In genomic region chr3:197394464-197395321, GRCh38 we compare ENCODE assay signal across 8 cellular contexts.
DNase-seq lines count a peak whose midpoint lies in the region; ATAC-seq, FAIRE-seq and TF ChIP-seq lines count a peak whose summit lies in the region.

No MANE protein-coding gene starts in this region.

- no peak overlapping the region for H3K4me3 Mint-ChIP-seq in Calu3 (ENCODE audit: low read depth, unreplicated experiment)

- H3K4me3 ChIP-seq in foreskin fibroblast (ENCODE audit: low read depth in 1 of 2, low read length in 2 of 2) (no peak overlapping the region), kidney (ENCODE audit: low read length in 2 of 2) (no peak overlapping the region)

- no TSS peak for BruUV-seq in Calu3 (replicated peaks; lab: Mats Ljungman, UMichigan)

- ATAC-seq in HG02884 (IDR thresholded peaks at IDR 0.05; ENCODE audit: unreplicated experiment): peak; percentile 86

- TF ChIP-seq CTCF in GM10266 (IDR thresholded peaks at IDR 0.05; ENCODE audit: control insufficient read depth, insufficient read depth, low read depth, missing control alignments) (no peak), foreskin fibroblast (IDR thresholded peaks at IDR 0.05; ENCODE audit: low read depth, low read length) (no peak), Calu3 (IDR thresholded peaks at IDR 0.05; ENCODE audit: unreplicated experiment) (no peak), kidney (IDR thresholded peaks at IDR 0.05; ENCODE audit: borderline replicate concordance, extremely low read depth, insufficient read depth) (no peak)

- H3K4me1 ChIP-seq in kidney (ENCODE audit: control insufficient read depth in 1 of 2, insufficient read depth in 1 of 2, low read depth in 1 of 2, low read length in 2 of 2): no peaks in the 10 kb centered on the region

- no peaks in the 10 kb centered on the region for H3K9me3 ChIP-seq in kidney (ENCODE audit: control insufficient read depth in 1 of 2, low read length in 2 of 2)

- DNase-seq in GM10266 (ENCODE audit: extremely low spot score): peak; percentile 72
- peak; percentile 64 to 75 for DNase-seq in activated CD4-positive, alpha-beta T cell treated with anti-CD3 and anti-CD28 coated beads, Interleukin-2, amount 50 U/mL, for 48 hours
- DNase-seq in foreskin fibroblast: peak; percentile 93 to 98
- DNase-seq in smooth muscle cell of the brain vasculature (ENCODE audit: low read depth, low spot score): peak; percentile 35
- no peak for DNase-seq in NCI-H1105 treated with DMSO at 0.1 percent for 48 hours (lab: John Stamatoyannopoulos, UW)
- no peak for DNase-seq in Calu3
- DNase-seq in kidney: no peak

- H3K27ac ChIP-seq in kidney (ENCODE audit: low read depth in 2 of 2, low read length in 2 of 2): no peak overlapping the region

- H3K4me1 Mint-ChIP-seq in Calu3 (ENCODE audit: low read depth, unreplicated experiment): peaks cover 15% of the 10 kb centered on the region

- CTCF ChIA-PET in Calu3 (lab: Charles Lee): interaction anchor here (0.6 kb wide), 1 partner anchor 27 kb away, joined by 3 read pairs; no protein-coding TSS in a partner anchor

- FAIRE-seq in kidney (lab: Jason Lieb, UNC): no peak

- no peak overlapping the region for H3K9ac ChIP-seq in kidney (ENCODE audit: low read length in 2 of 2)

- H3K36me3 Mint-ChIP-seq in Calu3 (ENCODE audit: insufficient read depth, unreplicated experiment): no peaks in the 10 kb centered on the region

- H3K9me3 Mint-ChIP-seq in Calu3 (ENCODE audit: low read depth, unreplicated experiment): no peaks in the 10 kb centered on the region

- H3K27me3 Mint-ChIP-seq in Calu3 (ENCODE audit: unreplicated experiment): peaks cover 27% of the 10 kb centered on the region

- H3K36me3 ChIP-seq in kidney (ENCODE audit: control insufficient read depth in 1 of 2, insufficient read depth in 2 of 2, low read length in 2 of 2): no peaks in the 10 kb centered on the region

- intact Hi-C loops in Calu3 (cut with micrococcal nuclease; ENCODE audit: unreplicated experiment) (no loop called here), kidney (cut with DNase I) (no loop called here)

- no peak overlapping the region for H3K27ac Mint-ChIP-seq in Calu3 (ENCODE audit: unreplicated experiment)

Comparison
In these comparisons a context has a peak if more than half of its experiments do, and no peak if none do; other contexts are left out.
1. DNase-seq: peak in GM10266 (single experiment), activated CD4-positive, alpha-beta T cell treated with anti-CD3 and anti-CD28 coated beads, Interleukin-2, amount 50 U/mL, for 48 hours (2 of 2), foreskin fibroblast (2 of 2) and smooth muscle cell of the brain vasculature (single experiment); none in NCI-H1105 treated with DMSO at 0.1 percent for 48 hours (single experiment), Calu3 (single experiment) and kidney (single experiment).